8 cellular contexts compared by ENCODE assay signal in genomic region chr3:174440741-174441587, GRCh38.
A peak's percentile ranks its signal among the peaks of the same experiment; 100 is the strongest.
DNase-seq lines count a peak whose midpoint lies in the region; ATAC-seq and TF ChIP-seq lines count a peak whose summit lies in the region.

No MANE protein-coding gene starts in this region.

- DNase-seq in ELR (ENCODE audit: low read depth) = peak; percentile 95
- DNase-seq in H7 = peak; percentile 85
- DNase-seq in LoVo (ENCODE audit: low spot score) = peak; percentile 79
- peak; percentile 90 for DNase-seq in RWPE2 (ENCODE audit: low spot score)
- DNase-seq in amygdala (lab: John Stamatoyannopoulos, UW) = peak in 55 of 56 donors; percentile 46 to 91 (median 77)
- DNase-seq in left ventricle myocardium inferior = peak; percentile 83
- peak; percentile 82 for DNase-seq in pons (ENCODE audit: low spot score)
- DNase-seq in ureter (ENCODE audit: low spot score) = peak; percentile 88

- TF ChIP-seq CTCF in RWPE2 (IDR thresholded peaks at IDR 0.05; ENCODE audit: poor library complexity, severe bottlenecking) (peak; percentile 37), left ventricle myocardium inferior (IDR thresholded peaks at IDR 0.05; ENCODE audit: borderline replicate concordance) (no peak)

- peaks cover 16% of the 10 kb centered on the region for H3K4me1 ChIP-seq in RWPE2 (ENCODE audit: insufficient read depth, poor library complexity, severe bottlenecking)
- H3K4me1 ChIP-seq in left ventricle myocardium inferior = peaks cover 63% of the 10 kb centered on the region

- no peaks in the 10 kb centered on the region for H3K9me3 ChIP-seq in RWPE2 (ENCODE audit: severe bottlenecking)
- no peaks in the 10 kb centered on the region for H3K9me3 ChIP-seq in left ventricle myocardium inferior (replicated peaks)

- H3K4me3 ChIP-seq in H7 (ENCODE audit: insufficient read depth, low read depth, low read length) (peak overlapping the region; percentile 78), RWPE2 (ENCODE audit: severe bottlenecking) (peak overlapping the region; percentile 97), left ventricle myocardium inferior (peak overlapping the region; percentile 86)

- H3K27me3 ChIP-seq in H7 (ENCODE audit: control insufficient read depth, insufficient read depth, low read length) = no peaks in the 10 kb centered on the region
- H3K27me3 ChIP-seq in RWPE2 (ENCODE audit: insufficient read depth, poor library complexity, severe bottlenecking) = no peaks in the 10 kb centered on the region
- H3K27me3 ChIP-seq in left ventricle myocardium inferior (ENCODE audit: low read depth) = peaks cover 4% of the 10 kb centered on the region

- ATAC-seq in RWPE2 (ENCODE audit: low read depth) = peak; percentile 86

- intact Hi-C loops in left ventricle myocardium inferior (cut with micrococcal nuclease) = no loop called here

- H3K36me3 ChIP-seq in H7 (replicated peaks; ENCODE audit: control insufficient read depth, insufficient read depth, low read length) (no peaks in the 10 kb centered on the region), RWPE2 (ENCODE audit: low read depth) (no peaks in the 10 kb centered on the region), left ventricle myocardium inferior (no peaks in the 10 kb centered on the region)

- peak overlapping the region; percentile 90 for H3K27ac ChIP-seq in RWPE2 (ENCODE audit: poor library complexity, severe bottlenecking)
- peak overlapping the region; percentile 99 for H3K27ac ChIP-seq in left ventricle myocardium inferior (replicated peaks)

Comparison
In these comparisons a context has a peak if more than half of its experiments do, and no peak if none do; other contexts are left out.
1. Peak in every context shown above with its lines: DNase-seq, ATAC-seq, H3K4me3 ChIP-seq and H3K27ac ChIP-seq.